In genomic region chr4:67624939-67625338, GRCh38 we compare ENCODE assay signal across 26 cellular contexts.
DNase-seq lines count a peak whose midpoint lies in the region; ATAC-seq, FAIRE-seq and TF ChIP-seq lines count a peak whose summit lies in the region.
"Had no signal": no experiment of that assay in that cellular context is flagged by ENCODE, and none has a peak within 500 bp of the region (broad histone marks: within the 10 kb centered on the region; RNA-seq: fewer than 3 reads in every experiment).

No MANE protein-coding gene starts in this region.

- TF ChIP-seq POLR2A in GM12878 (IDR thresholded peaks at IDR 0.05; ENCODE audit: low read depth, low read length) (no peak), Peyer's patch (IDR thresholded peaks at IDR 0.05) (no peak), upper lobe of left lung (IDR thresholded peaks at IDR 0.05) (no peak)

- no peaks in the 10 kb centered on the region for H3K4me1 ChIP-seq in GM12878 (ENCODE audit: control insufficient read depth, insufficient read depth, low read length)
- no peaks in the 10 kb centered on the region for H3K4me1 ChIP-seq in Peyer's patch
- H3K4me1 ChIP-seq in aorta (ENCODE audit: control insufficient read depth in 1 of 2, insufficient read depth in 2 of 2, low read length in 2 of 2) = no peaks in the 10 kb centered on the region
- H3K4me1 ChIP-seq in upper lobe of left lung = no peaks in the 10 kb centered on the region
- H3K4me1 ChIP-seq: SJSA1 had no signal

- no peak overlapping the region for H2AFZ ChIP-seq in GM12878 (ENCODE audit: control insufficient read depth, low read depth, low read length)

- H3K9me3 ChIP-seq in GM12878 (replicated peaks; ENCODE audit: control insufficient read depth, insufficient read depth, low read length) (no peaks in the 10 kb centered on the region), Peyer's patch (no peaks in the 10 kb centered on the region), aorta (ENCODE audit: control insufficient read depth, low read length) (no peaks in the 10 kb centered on the region), upper lobe of left lung (no peaks in the 10 kb centered on the region)
- H3K9me3 ChIP-seq: SJSA1 had no signal

- SMC1A ChIA-PET in GM12878 (lab: Charles Lee; ENCODE audit: uncharacterized antibody, unreplicated experiment) = interaction anchor here (0.8 to 2.2 kb wide), 9 partner anchors 12 to 89 kb away, joined by 4 to 9 read pairs (median 4); no protein-coding TSS in a partner anchor

- peak; percentile 0 for DNase-seq in NCI-H69 (lab: John Stamatoyannopoulos, UW)
- no peak for DNase-seq in GM12878 (ENCODE audit: low read depth, low spot score)
- peak; percentile 42 for DNase-seq in medulla oblongata (ENCODE audit: extremely low spot score)
- no peak for DNase-seq in Peyer's patch
- no peak for DNase-seq in aorta
- no peak for DNase-seq in upper lobe of left lung
- no peak for DNase-seq in mesenteric fat pad (ENCODE audit: low spot score)
- DNase-seq: CD8-positive, alpha-beta memory T cell; DMS 273 treated with DMSO at 0.1 percent for 48 hours; DMS79; EL; GDM1; NCI-H1417 treated with DMSO at 0.1 percent for 48 hours; NCI-H1694 treated with DMSO at 0.1 percent for 48 hours; NCI-H2081; NCI-H2171; NCI-H226; NCI-H510A; PC-3; Right ventricle myocardium superior had no signal

- in situ Hi-C loops in GM12878 (cut with MboI) = no loop called here

- TF ChIP-seq RAD21 in GM12878 (IDR thresholded peaks at IDR 0.05; ENCODE audit: insufficient read depth, low read depth, low read length) = 0 out of 2 replicates have a peak, but pooled peaks have one; percentile 18

- RAD21 ChIA-PET in GM12878 (lab: Charles Lee; ENCODE audit: unreplicated experiment) = interaction anchor here (0.9 to 1.3 kb wide), 3 partner anchors 74 to 82 kb away, joined by 3 to 5 read pairs (median 4); no protein-coding TSS in a partner anchor

- no peak overlapping the region for H3K9ac ChIP-seq in GM12878 (ENCODE audit: control insufficient read depth, insufficient read depth, low read length)

- intact Hi-C loops in GM12878 (cut with micrococcal nuclease; ENCODE audit: unreplicated experiment) = loop anchor here (5.0 kb wide), 1 partner anchor 78 kb away; the partner anchor contains the start of gene CENPC
- intact Hi-C loops in aorta (cut with DNase I) = no loop called here

- ATAC-seq in GM12878 (no peak), aorta (ENCODE audit: low FRiP score) (no peak), upper lobe of left lung (ENCODE audit: low FRiP score in 2 of 2) (no peak)
- ATAC-seq: PC-3 had no signal

- H3K79me2 ChIP-seq in GM12878 (ENCODE audit: control insufficient read depth, insufficient read depth, low read length) = no peaks in the 10 kb centered on the region

- H3K4me3 ChIP-seq in GM12878 (no peak overlapping the region), Peyer's patch (no peak overlapping the region), aorta (ENCODE audit: low read length in 2 of 2) (no peak overlapping the region), upper lobe of left lung (no peak overlapping the region)
- H3K4me3 ChIP-seq: SJSA1 had no signal

- no peak overlapping the region for H3K4me2 ChIP-seq in GM12878 (ENCODE audit: control insufficient read depth, insufficient read depth)

- WGBS in GM12878 (ENCODE audit: insufficient coverage, insufficient replicate concordance, low lambda C conversion rate, missing lambda C conversion rate) = 100% methylated on average over 3 of the region's 3 CpGs
- 87 to 94% methylated on average over 3 of the region's 3 CpGs for WGBS in aorta, 2 donors
- WGBS in upper lobe of left lung, 2 donors = 88 to 89% methylated on average over 3 of the region's 3 CpGs

- peaks cover 1 to 20% of the 10 kb centered on the region in 2 experiments for H3K36me3 ChIP-seq in GM12878 (ENCODE audit: control insufficient read depth in 2 of 2, insufficient read depth in 2 of 2, low read length in 1 of 2)
- peaks cover 0 to 65% (median 0%) of the 10 kb centered on the region in 3 donors for H3K36me3 ChIP-seq in Peyer's patch
- H3K36me3 ChIP-seq in aorta (ENCODE audit: control insufficient read depth in 1 of 2, insufficient read depth in 2 of 2, low read length in 1 of 2) = peaks cover 2 to 6% of the 10 kb centered on the region in 2 donors
- H3K36me3 ChIP-seq in upper lobe of left lung = peaks cover 10 to 78% (median 22%) of the 10 kb centered on the region in 4 donors

- BruUV-seq in GM12878 (replicated peaks; lab: Mats Ljungman, UMichigan) = no TSS peak

- no peaks in the 10 kb centered on the region for H4K20me1 ChIP-seq in GM12878 (ENCODE audit: control insufficient read depth, insufficient read depth)

- H3K27me3 ChIP-seq in GM12878 (replicated peaks in 1 of 2; ENCODE audit: control insufficient read depth in 2 of 2, insufficient read depth in 2 of 2, low read length in 1 of 2) (no peaks in the 10 kb centered on the region), Peyer's patch (no peaks in the 10 kb centered on the region), aorta (ENCODE audit: control insufficient read depth in 1 of 2, insufficient read depth in 2 of 2, low read length in 1 of 2) (no peaks in the 10 kb centered on the region), upper lobe of left lung (no peaks in the 10 kb centered on the region)
- H3K27me3 ChIP-seq: SJSA1 had no signal

- H3K27ac ChIP-seq in GM12878 (ENCODE audit: control insufficient read depth, insufficient read depth) = no peak overlapping the region
- H3K27ac ChIP-seq in Peyer's patch = no peak overlapping the region
- H3K27ac ChIP-seq in aorta (ENCODE audit: low read depth in 1 of 2, low read length in 2 of 2) = no peak overlapping the region
- H3K27ac ChIP-seq in upper lobe of left lung = no peak overlapping the region
- H3K27ac ChIP-seq: C4-2B, SJSA1 had no signal

- no peak for TF ChIP-seq EP300 in GM12878 (IDR thresholded peaks at IDR 0.05; ENCODE audit: borderline replicate concordance in 1 of 2, control insufficient read depth in 1 of 2, low read depth in 2 of 2, low read length in 2 of 2)
- no peak for TF ChIP-seq EP300 in upper lobe of left lung (IDR thresholded peaks at IDR 0.05)

- FAIRE-seq in GM12878 (lab: Jason Lieb, UNC) = no peak
- FAIRE-seq: GM12892, GM19239, H54 had no signal

- CTCF ChIA-PET in GM12878 (lab: Yijun Ruan, JAX) = interaction anchor here (0.8 to 2.8 kb wide), 7 partner anchors 9 to 122 kb away, joined by 3 to 14 read pairs (median 3); no protein-coding TSS in a partner anchor

- POLR2A ChIA-PET in GM12878 (lab: Charles Lee) = interaction anchor here (1.2 kb wide), 1 partner anchor 75 kb away, joined by 3 read pairs; no protein-coding TSS in a partner anchor

- TF ChIP-seq CTCF in LNCAP (IDR thresholded peaks at IDR 0.05) (peak; percentile 26; the same call in 1 of the 2 replicates), GM12878 (IDR thresholded peaks at IDR 0.05 in 2 of 3, conservative IDR thresholded peaks at IDR 0.05 in 1 of 3; ENCODE audit: control insufficient read depth in 2 of 3, extremely low read depth in 1 of 3, insufficient read depth in 1 of 3, low read depth in 3 of 3, low read length in 3 of 3) (no peak; a peak in 1 of 6 replicates), Peyer's patch (IDR thresholded peaks at IDR 0.05) (no peak), upper lobe of left lung (IDR thresholded peaks at IDR 0.05) (no peak)

TF ChIP-seq in GM12878, 131 proteins besides CTCF, POLR2A, EP300 and RAD21:
- TF ChIP-seq USF2 (IDR thresholded peaks at IDR 0.05; ENCODE audit: borderline replicate concordance, low read depth, low read length) (no peak), EED (IDR thresholded peaks at IDR 0.05; ENCODE audit: low read depth) (no peak), SREBF2 (IDR thresholded peaks at IDR 0.05; ENCODE audit: low read length) (no peak), E2F4 (IDR thresholded peaks at IDR 0.05; ENCODE audit: low read depth, low read length) (no peak), STAT3 (IDR thresholded peaks at IDR 0.05; ENCODE audit: low read depth, low read length) (no peak), NR2F1 (conservative IDR thresholded peaks at IDR 0.05) (no peak), HDAC6 (IDR thresholded peaks at IDR 0.05; ENCODE audit: unreplicated experiment) (no peak), BACH1 (IDR thresholded peaks at IDR 0.05; ENCODE audit: borderline replicate concordance) (no peak), HSF1 (IDR thresholded peaks at IDR 0.05; ENCODE audit: low read depth, low read length) (no peak)

Comparison
In these comparisons a context has a peak if more than half of its experiments do, and no peak if none do; other contexts are left out.
1. DNase-seq: peak in NCI-H69 (single experiment) and medulla oblongata (single experiment); none in GM12878 (single experiment), Peyer's patch (0 of 3), aorta (0 of 2), upper lobe of left lung (0 of 2) and mesenteric fat pad (single experiment).